Comparison of ENCODE assay signal across 27 cellular contexts in genomic region chr7:40580776-40581175, GRCh38.
"Had no signal": no experiment of that assay in that cellular context is flagged by ENCODE, and none has a peak within 500 bp of the region (broad histone marks: within the 10 kb centered on the region; RNA-seq: fewer than 3 reads in every experiment).

No MANE protein-coding gene starts in this region.

- H3K36me3 ChIP-seq: esophagus squamous epithelium, gastrocnemius medialis, neural progenitor cell, right lobe of liver, suprapubic skin, transverse colon had no signal

- H3K4me3 ChIP-seq: esophagus squamous epithelium, gastrocnemius medialis, lung, neural progenitor cell, right lobe of liver, suprapubic skin, transverse colon had no signal

- H3K27me3 Mint-ChIP-seq: effector memory CD8-positive, alpha-beta T cell; naive thymus-derived CD4-positive, alpha-beta T cell; progenitor cell of endocrine pancreas had no signal

- DNase-seq: cortex of kidney; effector memory CD8-positive, alpha-beta T cell; erythroblast; esophagus squamous epithelium; foreskin fibroblast; gastrocnemius medialis; head of caudate nucleus; kidney; mesendoderm; midbrain; naive thymus-derived CD4-positive, alpha-beta T cell; right lobe of liver; small intestine; stimulated activated CD4-positive, alpha-beta T cell treated with anti-CD3 and anti-CD28 coated beads, Interleukin-12 subunit alpha, Interleukin-12 subunit beta, amount 100 ng/mL, for 4 hours; stimulated activated CD4-positive, alpha-beta T cell treated with anti-CD3 and anti-CD28 coated beads, Interleukin-1b, Interleukin-23, amount 100 ng/mL, for 48 hours; stimulated activated CD4-positive, alpha-beta T cell treated with anti-CD3 and anti-CD28 coated beads, Interleukin-4, amount 100 ng/mL, for 1 hour; stimulated activated CD8-positive, alpha-beta memory T cell treated with anti-CD3 and anti-CD28 coated beads, Interleukin-4, amount 100 ng/mL, for 48 hours; stimulated activated naive CD4-positive, alpha-beta T cell; stimulated activated naive CD8-positive, alpha-beta T cell treated with anti-CD3 and anti-CD28 coated beads, Interleukin-15, amount 100 ng/mL, for 72 hours; transverse colon had no signal

- H3K27me3 ChIP-seq: esophagus squamous epithelium, gastrocnemius medialis, neural progenitor cell, right lobe of liver, suprapubic skin, transverse colon had no signal

- H3K9me3 ChIP-seq: esophagus squamous epithelium, gastrocnemius medialis, right lobe of liver, suprapubic skin, transverse colon had no signal

- H3K4me1 ChIP-seq: esophagus squamous epithelium, gastrocnemius medialis, parathyroid adenoma, suprapubic skin, transverse colon had no signal

- H3K27ac ChIP-seq: esophagus squamous epithelium, gastrocnemius medialis, neural progenitor cell, parathyroid adenoma, right lobe of liver, suprapubic skin, transverse colon had no signal

- H3K4me3 Mint-ChIP-seq: effector memory CD8-positive, alpha-beta T cell; naive thymus-derived CD4-positive, alpha-beta T cell; nephron; neural progenitor cell; stimulated activated naive CD8-positive, alpha-beta T cell treated with anti-CD3 and anti-CD28 coated beads, Interleukin-15, amount 100 ng/mL, for 72 hours had no signal

- FAIRE-seq: kidney, small intestine had no signal

- ATAC-seq: effector memory CD8-positive, alpha-beta T cell; gastrocnemius medialis; left lobe of liver; naive thymus-derived CD4-positive, alpha-beta T cell; right lobe of liver; stimulated activated naive CD8-positive, alpha-beta T cell treated with anti-CD3 and anti-CD28 coated beads, Interleukin-15, amount 100 ng/mL, for 72 hours had no signal

- H3K9me3 Mint-ChIP-seq: neural progenitor cell; stimulated activated naive CD8-positive, alpha-beta T cell treated with anti-CD3 and anti-CD28 coated beads, Interleukin-15, amount 100 ng/mL, for 72 hours had no signal

- H3K36me3 Mint-ChIP-seq: naive thymus-derived CD4-positive, alpha-beta T cell; neural progenitor cell had no signal

- H3K27ac Mint-ChIP-seq: effector memory CD8-positive, alpha-beta T cell; naive thymus-derived CD4-positive, alpha-beta T cell; neural progenitor cell; progenitor cell of endocrine pancreas; stimulated activated naive CD8-positive, alpha-beta T cell treated with anti-CD3 and anti-CD28 coated beads, Interleukin-15, amount 100 ng/mL, for 72 hours had no signal
